16 cellular contexts compared by ENCODE assay signal in the genomic region with DNA sequence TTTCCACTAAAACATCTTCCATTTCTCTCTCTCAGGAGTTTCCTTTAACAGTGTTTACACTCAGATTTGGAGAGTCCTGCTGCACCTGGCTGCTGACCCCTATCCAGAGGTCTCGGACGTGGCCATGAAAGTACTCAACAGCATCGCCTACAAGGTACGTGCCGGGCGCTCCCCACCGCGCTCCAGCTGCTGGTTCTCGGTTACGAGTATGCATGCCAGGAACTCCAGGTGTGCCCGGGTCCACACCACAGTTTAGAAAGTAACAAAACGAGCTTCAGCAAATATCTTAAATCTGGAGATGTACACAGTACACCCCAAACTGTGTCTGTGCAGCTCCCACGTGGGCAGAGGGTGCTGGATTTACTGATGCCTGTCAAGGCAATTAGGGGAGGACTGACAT.
"Had no signal": no experiment of that assay in that cellular context is flagged by ENCODE, and none has a peak within 500 bp of the region (broad histone marks: within the 10 kb centered on the region; RNA-seq: fewer than 3 reads in every experiment).

No MANE protein-coding gene starts in this region.

- ATAC-seq: activated CD4-positive, CD25-positive, alpha-beta regulatory T cell treated with anti-CD3 and anti-CD28 coated beads, Interleukin-2, amount 50 U/mL, for 24 hours; stimulated activated naive CD8-positive, alpha-beta T cell treated with anti-CD3 and anti-CD28 coated beads, Interleukin-15, Interleukin-2, amounts not matched to agents 100 U/mL and 50 U/mL, for 24 hours had no signal

- H3K4me3 ChIP-seq: ascending aorta, breast epithelium, skin epidermis, suprapubic skin had no signal

- H3K79me2 ChIP-seq: parathyroid adenoma had no signal

- DNase-seq: activated CD4-positive, alpha-beta T cell treated with anti-CD3 and anti-CD28 coated beads, Interleukin-2, amount 50 U/mL, for 1 hour; activated CD8-positive, alpha-beta memory T cell treated with anti-CD3 and anti-CD28 coated beads for 24 hours; foreskin melanocyte; midbrain; stimulated activated CD4-positive, alpha-beta T cell treated with anti-CD3 and anti-CD28 coated beads, Interleukin-4, amount 100 ng/mL, for 24 hours; stimulated activated naive CD8-positive, alpha-beta T cell treated with anti-CD3 and anti-CD28 coated beads, Interleukin-15, Interleukin-2, amounts not matched to agents 100 U/mL and 50 U/mL, for 24 hours; T-helper 9 cell had no signal

- H2AFZ ChIP-seq: parathyroid adenoma had no signal

- H3K36me3 ChIP-seq: breast epithelium had no signal

- H3K9ac ChIP-seq: parathyroid adenoma had no signal

- H3K27ac ChIP-seq: ascending aorta, breast epithelium, epithelial cell of prostate, parathyroid adenoma, skin epidermis, suprapubic skin had no signal

- H3K27me3 ChIP-seq: ascending aorta, breast epithelium, suprapubic skin had no signal

- H3K4me1 ChIP-seq: ascending aorta, breast epithelium, parathyroid adenoma, suprapubic skin had no signal

- FAIRE-seq: islet of Langerhans had no signal

- H3K4me3 Mint-ChIP-seq: activated T-helper 1 cell treated with anti-CD3 and anti-CD28 coated beads, Interleukin-12 subunit alpha, Interleukin-12 subunit beta, Interleukin-2, Interleukin-4 antibody, amounts not matched to agents 30 ng/mL and 10 ng/mL and 1 ng/mL, durations not matched to agents 14 hours and 24 hours and 36 hours had no signal

- H3K27ac Mint-ChIP-seq: activated T-helper 1 cell treated with anti-CD3 and anti-CD28 coated beads, Interleukin-12 subunit alpha, Interleukin-12 subunit beta, Interleukin-2, Interleukin-4 antibody, amounts not matched to agents 30 ng/mL and 10 ng/mL and 1 ng/mL, durations not matched to agents 14 hours and 24 hours and 36 hours had no signal

- H3K9me3 ChIP-seq: ascending aorta, breast epithelium, suprapubic skin had no signal

- H3K9me3 Mint-ChIP-seq: activated T-helper 1 cell treated with anti-CD3 and anti-CD28 coated beads, Interleukin-12 subunit alpha, Interleukin-12 subunit beta, Interleukin-2, Interleukin-4 antibody, amounts not matched to agents 30 ng/mL and 10 ng/mL and 1 ng/mL, durations not matched to agents 14 hours and 24 hours and 36 hours had no signal
